In the genomic region with DNA sequence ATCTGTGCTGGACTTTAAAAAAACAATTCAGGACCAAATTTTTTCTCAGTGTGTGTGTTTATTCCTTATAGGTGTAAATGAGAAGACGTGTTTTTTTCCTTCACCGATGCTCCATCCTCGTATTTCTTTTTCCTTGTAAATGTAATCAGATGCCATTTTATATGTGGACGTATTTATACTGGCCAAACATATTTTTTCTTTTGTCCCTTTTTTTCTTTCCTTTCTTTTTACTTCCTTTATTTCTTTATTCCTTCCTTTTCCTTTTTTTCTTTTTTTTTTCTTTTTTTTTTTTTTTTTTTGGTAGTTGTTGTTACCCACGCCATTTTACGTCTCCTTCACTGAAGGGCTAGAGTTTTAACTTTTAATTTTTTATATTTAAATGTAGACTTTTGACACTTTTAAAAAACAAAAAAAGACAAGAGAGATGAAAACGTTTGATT, we compare ENCODE assay signal across 8 cellular contexts. TPM values are rescaled to one million over a fixed set of nuclear protein-coding genes. Genes with fewer than 3 reads are reported as not detected.
A peak's percentile ranks its signal among the peaks of the same experiment; 100 is the strongest.
DNase-seq lines count a peak whose midpoint lies in the region; ATAC-seq, FAIRE-seq and TF ChIP-seq lines count a peak whose summit lies in the region.

No MANE protein-coding gene starts in this region.

- H3K9me1 ChIP-seq in endothelial cell of umbilical vein (replicated peaks; ENCODE audit: control insufficient read depth, extremely low read depth, insufficient read depth, low read length), result no peaks in the 10 kb centered on the region

- H3K27me3 ChIP-seq in CD8-positive, alpha-beta T cell (ENCODE audit: insufficient read depth, low read length), result peaks cover 16% of the 10 kb centered on the region
- H3K27me3 ChIP-seq in endothelial cell of umbilical vein (ENCODE audit: control insufficient read depth in 2 of 2, insufficient read depth in 2 of 2, low read length in 2 of 2), result no peaks in the 10 kb centered on the region

- no peak for FAIRE-seq in endothelial cell of umbilical vein (lab: Jason Lieb, UNC)

- peak overlapping the region; percentile 98 for H3K9ac ChIP-seq in endothelial cell of umbilical vein (replicated peaks; ENCODE audit: extremely low read depth, insufficient read depth, low read length)

- peaks cover 6% of the 10 kb centered on the region for H3K36me3 Mint-ChIP-seq in CD8-positive, alpha-beta T cell
- H3K36me3 Mint-ChIP-seq in osteocyte (ENCODE audit: unreplicated experiment), result peaks cover 54% of the 10 kb centered on the region

- H4K20me1 ChIP-seq in OCI-LY7 (ENCODE audit: insufficient read depth, low read length) (peaks cover 16% of the 10 kb centered on the region; the same call in 1 of the 2 replicates), endothelial cell of umbilical vein (replicated peaks; ENCODE audit: control insufficient read depth, extremely low read depth, insufficient read depth, low read length) (peaks cover 11% of the 10 kb centered on the region)

- ATAC-seq in CD8-positive, alpha-beta T cell, result no peak
- ATAC-seq in GM21367 (IDR thresholded peaks at IDR 0.05; ENCODE audit: unreplicated experiment), result no peak

- no peak overlapping the region for H3K27ac ChIP-seq in CD8-positive, alpha-beta T cell (ENCODE audit: low read depth, low read length)
- H3K27ac ChIP-seq in OCI-LY7 (ENCODE audit: low read depth, low read length, poor library complexity, severe bottlenecking) (peak overlapping the region; percentile 67), endothelial cell of umbilical vein (ENCODE audit: insufficient read depth, low read depth, low read length) (peak overlapping the region; percentile 94)

- H3K4me1 Mint-ChIP-seq in CD8-positive, alpha-beta T cell (ENCODE audit: low read depth), result peaks cover 27% of the 10 kb centered on the region
- H3K4me1 Mint-ChIP-seq in osteocyte (ENCODE audit: unreplicated experiment), result peaks cover 23% of the 10 kb centered on the region

- BruUV-seq in OCI-LY7 (replicated peaks; lab: Mats Ljungman, UMichigan), result no TSS peak
- BruUV-seq in endothelial cell of umbilical vein (replicated peaks; lab: Mats Ljungman, UMichigan), result no TSS peak

- no peak overlapping the region for H3K27ac Mint-ChIP-seq in CD8-positive, alpha-beta T cell
- peak overlapping the region; percentile 98 for H3K27ac Mint-ChIP-seq in osteocyte (ENCODE audit: unreplicated experiment)

- H3K4me3 Mint-ChIP-seq in CD8-positive, alpha-beta T cell, result peak overlapping the region; percentile 90
- peak overlapping the region; percentile 97 for H3K4me3 Mint-ChIP-seq in osteocyte (ENCODE audit: unreplicated experiment)

- H3K4me1 ChIP-seq in CD8-positive, alpha-beta T cell (ENCODE audit: insufficient read depth, low read length), result peaks cover 28% of the 10 kb centered on the region
- H3K4me1 ChIP-seq in OCI-LY7 (ENCODE audit: insufficient read depth, low read length, poor library complexity, severe bottlenecking) (peaks cover 56% of the 10 kb centered on the region), endothelial cell of umbilical vein (ENCODE audit: control insufficient read depth, extremely low read depth, insufficient read depth, low read length) (peaks cover 19% of the 10 kb centered on the region)

- DNase-seq in CD8-positive, alpha-beta T cell, result no peak
- DNase-seq in OCI-LY7 (ENCODE audit: low spot score), result no peak
- DNase-seq in endothelial cell of umbilical vein (ENCODE audit: low read depth, low spot score), result no peak
- DNase-seq in osteocyte (ENCODE audit: extremely low spot score, unreplicated experiment), result no peak
- no peak for DNase-seq in dermis blood vessel endothelial cell
- no peak for DNase-seq in HK-2 (ENCODE audit: unreplicated experiment)
- no peak for DNase-seq in NCI-H2171 treated with DMSO at 0.1 percent for 48 hours (lab: John Stamatoyannopoulos, UW)

- intact Hi-C loops in CD8-positive, alpha-beta T cell (cut with DNase I, micrococcal nuclease), result loop anchor here (5.0 to 10.0 kb wide), 3 partner anchors 1062 to 1302 kb away; partner anchors contain the start of gene CDKAL1 (in 1 of the 2)
- intact Hi-C loops in OCI-LY7 (cut with micrococcal nuclease; ENCODE audit: unreplicated experiment), result loop anchor here (2.0 kb wide), 1 partner anchor 338 kb away; no protein-coding TSS in a partner anchor
- intact Hi-C loops in endothelial cell of umbilical vein (cut with micrococcal nuclease), result loop anchor here (1.0 to 10.0 kb wide), 12 partner anchors 37 to 1286 kb away; no protein-coding TSS in a partner anchor

- H3K4me3 ChIP-seq in CD8-positive, alpha-beta T cell (ENCODE audit: low read depth, low read length), result peak overlapping the region; percentile 68
- H3K4me3 ChIP-seq in OCI-LY7 (ENCODE audit: low read depth, low read length, poor library complexity, severe bottlenecking), result peak overlapping the region; percentile 94
- peak overlapping the region; percentile 85 to 100 (median 98) for H3K4me3 ChIP-seq in endothelial cell of umbilical vein (replicated peaks in 1 of 3; ENCODE audit: insufficient read depth in 1 of 3, low read depth in 1 of 3, low read length in 3 of 3)

- no peaks in the 10 kb centered on the region for H3K9me3 ChIP-seq in CD8-positive, alpha-beta T cell (ENCODE audit: low read length)
- no peaks in the 10 kb centered on the region for H3K9me3 ChIP-seq in OCI-LY7 (ENCODE audit: low read length)
- no peaks in the 10 kb centered on the region for H3K9me3 ChIP-seq in endothelial cell of umbilical vein (replicated peaks; ENCODE audit: control insufficient read depth, insufficient read depth, low read length)

- peak; percentile 33 for TF ChIP-seq POLR2A in endothelial cell of umbilical vein (IDR thresholded peaks at IDR 0.05; ENCODE audit: low read depth, low read length)

- CTCF ChIA-PET in CD8-positive, alpha-beta T cell (lab: Charles Lee), result interaction anchor here (0.7 to 2.4 kb wide), 2 partner anchors 9 to 1033 kb away, joined by 3 to 9 read pairs; no protein-coding TSS in a partner anchor
- CTCF ChIA-PET in OCI-LY7 (lab: Charles Lee; ENCODE audit: unreplicated experiment) (no interaction called here), endothelial cell of umbilical vein (lab: Charles Lee) (interaction anchor here (0.6 to 1.9 kb wide), 9 partner anchors 9 to 1231 kb away, joined by 3 to 5 read pairs (median 3); no protein-coding TSS in a partner anchor)

- no peaks in the 10 kb centered on the region for H3K9me2 ChIP-seq in OCI-LY7 (ENCODE audit: insufficient read depth, low read length)

- POLR2A ChIA-PET in CD8-positive, alpha-beta T cell (lab: Charles Lee), result no interaction called here
- POLR2A ChIA-PET in OCI-LY7 (lab: Charles Lee), result interaction anchor here (1.5 kb wide), 1 partner anchor 12 kb away, joined by 10 read pairs; no protein-coding TSS in a partner anchor
- POLR2A ChIA-PET in endothelial cell of umbilical vein (lab: Charles Lee), result interaction anchor here (0.5 kb wide), 1 partner anchor 166 kb away, joined by 5 read pairs; no protein-coding TSS in a partner anchor

- peaks cover 42% of the 10 kb centered on the region for H3K27me3 Mint-ChIP-seq in CD8-positive, alpha-beta T cell (ENCODE audit: low read depth)
- H3K27me3 Mint-ChIP-seq in osteocyte (ENCODE audit: unreplicated experiment), result no peaks in the 10 kb centered on the region

- no peaks in the 10 kb centered on the region for H3K36me3 ChIP-seq in CD8-positive, alpha-beta T cell (ENCODE audit: insufficient read depth, low read length)
- H3K36me3 ChIP-seq in OCI-LY7 (ENCODE audit: insufficient read depth, low read length) (peaks cover 53% of the 10 kb centered on the region), endothelial cell of umbilical vein (ENCODE audit: control insufficient read depth in 2 of 2, extremely low read depth in 1 of 2, insufficient read depth in 2 of 2, low read length in 2 of 2) (peaks cover 2 to 17% of the 10 kb centered on the region in 2 experiments)

- H3K79me2 ChIP-seq in OCI-LY7 (ENCODE audit: insufficient read depth, low read depth, low read length) (peaks cover 67% of the 10 kb centered on the region), endothelial cell of umbilical vein (ENCODE audit: control insufficient read depth, insufficient read depth, low read length) (peaks cover 58% of the 10 kb centered on the region)

- dilution Hi-C loops in endothelial cell of umbilical vein (cut with MboI; ENCODE audit: extremely low pct_ligation_motif_present, low sequenced_read_pairs), result no loop called here

- peak overlapping the region; percentile 81 for H3K4me2 ChIP-seq in OCI-LY7 (ENCODE audit: low read length)
- peak overlapping the region; percentile 99 for H3K4me2 ChIP-seq in endothelial cell of umbilical vein (ENCODE audit: insufficient read depth, low read length)

- no peaks in the 10 kb centered on the region for H3K9me3 Mint-ChIP-seq in CD8-positive, alpha-beta T cell
- no peaks in the 10 kb centered on the region for H3K9me3 Mint-ChIP-seq in osteocyte (ENCODE audit: unreplicated experiment)

- peak; percentile 35 for TF ChIP-seq CTCF in CD8-positive, alpha-beta T cell (IDR thresholded peaks at IDR 0.05)
- TF ChIP-seq CTCF in OCI-LY7 (conservative IDR thresholded peaks at IDR 0.05; ENCODE audit: low read length) (peak; percentile 43; the same call in 1 of the 2 replicates), endothelial cell of umbilical vein (IDR thresholded peaks at IDR 0.05; ENCODE audit: extremely low read depth in 1 of 2, insufficient read depth in 1 of 2, low read depth in 1 of 2, low read length in 2 of 2) (no peak), osteocyte (IDR thresholded peaks at IDR 0.05) (peak; percentile 9)

- H2AFZ ChIP-seq in OCI-LY7 (ENCODE audit: low read length) (no peak overlapping the region), endothelial cell of umbilical vein (ENCODE audit: low read depth, low read length) (no peak overlapping the region)

TF ChIP-seq in endothelial cell of umbilical vein, 7 proteins besides CTCF, POLR2A, EP300 and RAD21 (continues in another document):
- no peak for TF ChIP-seq POLR2AphosphoS5 (IDR thresholded peaks at IDR 0.05; ENCODE audit: insufficient read depth, low read depth, low read length)
- no peak for TF ChIP-seq MYC (IDR thresholded peaks at IDR 0.05; ENCODE audit: low read depth, low read length)
- no peak for TF ChIP-seq GATA2 (IDR thresholded peaks at IDR 0.05; ENCODE audit: insufficient read depth, insufficient read length, low read depth, low read length)
- TF ChIP-seq FOS (IDR thresholded peaks at IDR 0.05; ENCODE audit: borderline replicate concordance, insufficient read depth, low read length), result no peak

RNA-seq across cellular contexts. Expression of gene SOX4, which starts 3.7 kb away (rescaled TPM):
- total RNA-seq in CD8-positive, alpha-beta T cell, result 10 to 100 TPM; 20.2 to 20.4 TPM
- 55.2 and 55.3 TPM in 2 replicates for total RNA-seq in OCI-LY7 (2014; rRNA removed; shearing (Covaris generic))
- total RNA-seq in OCI-LY7 (2022) (58.1 and 78.1 TPM in 2 replicates), endothelial cell of umbilical vein (121 and 127 TPM in 2 replicates), osteocyte (110 and 118 TPM in 2 replicates), dermis blood vessel endothelial cell (60.2 and 73.5 TPM in 2 replicates)
- polyA plus RNA-seq in endothelial cell of umbilical vein, result 18.5 and 20.4 TPM in 2 replicates
- 17.6 and 22.6 TPM in 2 replicates for polyA plus RNA-seq in endothelial cell of umbilical vein (2011; cell fraction: cytosol; rRNA removed)
- polyA plus RNA-seq in endothelial cell of umbilical vein (2011; cell fraction: nucleus; rRNA removed), result 35.2 and 46.7 TPM in 2 replicates
- polyA plus RNA-seq in endothelial cell of umbilical vein (2012), result 66.1 and 81.9 TPM in 2 replicates
- 43.4 and 49.9 TPM in 2 replicates for polyA minus RNA-seq in endothelial cell of umbilical vein
- polyA minus RNA-seq in endothelial cell of umbilical vein (2011; cell fraction: cytosol; rRNA and poly(A)+ RNA removed), result 4.7 TPM
- 54.9 and 59.8 TPM in 2 replicates for polyA minus RNA-seq in endothelial cell of umbilical vein (2011; cell fraction: nucleus; rRNA and poly(A)+ RNA removed)

Comparison
In these comparisons a context has a peak if more than half of its experiments do, and no peak if none do; other contexts are left out.
1. CTCF ChIP-seq: peak in CD8-positive, alpha-beta T cell (single experiment), OCI-LY7 (single experiment) and osteocyte (single experiment); none in endothelial cell of umbilical vein (0 of 2).
2. Peak in every context shown above with its lines, with median percentiles within 50 percentile points of each other: H3K4me3 ChIP-seq.